Comparison of ENCODE assay signal across 16 cellular contexts in the genomic region with DNA sequence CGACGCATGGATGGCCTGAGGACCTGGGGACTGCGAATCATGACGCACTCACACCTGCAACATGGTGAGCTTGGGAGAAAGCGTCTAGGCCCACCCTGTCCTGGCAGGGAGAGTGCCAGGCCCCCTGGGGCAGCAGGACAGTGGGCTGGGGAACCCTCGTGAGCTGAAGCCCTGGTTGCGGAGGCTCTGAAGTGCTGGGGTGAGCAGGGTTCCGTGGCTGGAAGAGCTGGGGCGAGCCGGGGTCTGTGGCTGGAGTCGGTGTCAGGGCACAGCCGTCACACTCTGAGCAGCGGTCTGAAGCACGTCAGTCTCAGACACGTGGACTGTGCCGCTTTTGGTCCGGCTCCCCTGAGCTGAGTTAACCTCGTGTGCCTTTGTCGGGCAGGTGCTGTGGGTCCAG. TPM values are rescaled to one million over a fixed set of nuclear protein-coding genes. Genes with fewer than 3 reads are reported as not detected.
A peak's percentile ranks its signal among the peaks of the same experiment; 100 is the strongest.
DNase-seq lines count a peak whose midpoint lies in the region; ATAC-seq and TF ChIP-seq lines count a peak whose summit lies in the region.
"Had no signal": no experiment of that assay in that cellular context is flagged by ENCODE, and none has a peak within 500 bp of the region (broad histone marks: within the 10 kb centered on the region; RNA-seq: fewer than 3 reads in every experiment).

No MANE protein-coding gene starts in this region.

- POLR2A ChIA-PET in PC-3 (lab: Charles Lee; ENCODE audit: unreplicated experiment) = interaction anchor here (0.5 to 1.0 kb wide), 4 partner anchors 20 to 94 kb away, joined by 3 to 5 read pairs (median 4); no protein-coding TSS in a partner anchor

- TF ChIP-seq CTCF in PC-3 (conservative IDR thresholded peaks at IDR 0.05; ENCODE audit: low read depth, low read length) (no peak), brain microvascular endothelial cell (IDR thresholded peaks at IDR 0.05; ENCODE audit: low read depth, low read length, missing control alignments) (no peak), omental fat pad (IDR thresholded peaks at IDR 0.05) (no peak)

- H3K79me2 ChIP-seq in PC-3 (ENCODE audit: low read length) = peaks cover 66% of the 10 kb centered on the region

- H3K9me3 Mint-ChIP-seq in stimulated activated memory B cell treated with anti-CD40 and anti-IgM and Interleukin-4, amounts not matched to agents 10 μg/mL and 1 μg/mL and 100 μg/mL, for 72 hours = no peaks in the 10 kb centered on the region

- no TSS peak for BruUV-seq in PC-3 (replicated peaks; lab: Mats Ljungman, UMichigan)

- peaks cover 24% of the 10 kb centered on the region for H3K36me3 ChIP-seq in PC-3 (ENCODE audit: low read depth, low read length)
- H3K36me3 ChIP-seq in brain microvascular endothelial cell (replicated peaks) = peaks cover 10% of the 10 kb centered on the region

- no peak overlapping the region; the same call in 1 of the 2 replicates for H3K9ac ChIP-seq in PC-3 (ENCODE audit: low read length)
- H3K9ac ChIP-seq: parathyroid adenoma had no signal

- peaks cover 37% of the 10 kb centered on the region for H3K36me3 Mint-ChIP-seq in stimulated activated memory B cell treated with anti-CD40 and anti-IgM and Interleukin-4, amounts not matched to agents 10 μg/mL and 1 μg/mL and 100 μg/mL, for 72 hours

- no peaks in the 10 kb centered on the region for H3F3A ChIP-seq in PC-3 (ENCODE audit: low read length, unreplicated experiment)

- intact Hi-C loops in PC-3 (cut with micrococcal nuclease) = no loop called here
- intact Hi-C loops in right cardiac atrium (cut with DNase I) = loop anchor here in 2 of 4 donors (5.0 kb wide), 1 partner anchor 35 kb away; no protein-coding TSS in a partner anchor

- no peak overlapping the region for H3K4me3 ChIP-seq in PC-3 (ENCODE audit: low read length)
- H3K4me3 ChIP-seq in right cardiac atrium (ENCODE audit: low read length) = no peak overlapping the region
- no peak overlapping the region for H3K4me3 ChIP-seq in brain microvascular endothelial cell (ENCODE audit: low read depth, low read length)

- H3K4me1 ChIP-seq in PC-3 (ENCODE audit: insufficient read depth, low read length) (peaks cover 37% of the 10 kb centered on the region), right cardiac atrium (ENCODE audit: control insufficient read depth, insufficient read depth, low read length) (peaks cover 16% of the 10 kb centered on the region)
- H3K4me1 ChIP-seq: parathyroid adenoma had no signal

- H3K27ac Mint-ChIP-seq in stimulated activated memory B cell treated with anti-CD40 and anti-IgM and Interleukin-4, amounts not matched to agents 10 μg/mL and 1 μg/mL and 100 μg/mL, for 72 hours = peak overlapping the region; percentile 46

- H2AFZ ChIP-seq in PC-3 (ENCODE audit: low read length) = no peak overlapping the region
- H2AFZ ChIP-seq: parathyroid adenoma had no signal

- DNase-seq in PC-3 (no peak), caudate nucleus (lab: John Stamatoyannopoulos, UW) (no peak), right cardiac atrium (no peak), brain microvascular endothelial cell (no peak), NCI-H1694 treated with DMSO at 0.1 percent for 48 hours (lab: John Stamatoyannopoulos, UW) (no peak), NOMO-1 (lab: John Stamatoyannopoulos, UW; ENCODE audit: unreplicated experiment in 2 of 2) (no peak), omental fat pad (ENCODE audit: low spot score) (no peak)
- DNase-seq: activated CD4-positive, alpha-beta T cell treated with anti-CD3 and anti-CD28 coated beads, Interleukin-2, amount 50 U/mL, for 4 hours; KG1; NCI-H1417 treated with DMSO at 0.1 percent for 48 hours; NCI-H510A treated with DMSO at 0.1 percent for 48 hours; stimulated activated CD4-positive, alpha-beta T cell treated with anti-CD3 and anti-CD28 coated beads, Interleukin-1b, Interleukin-23, amount 100 ng/mL, for 48 hours; stimulated activated CD8-positive, alpha-beta memory T cell treated with anti-CD3 and anti-CD28 coated beads, Interleukin-4, amount 100 ng/mL, for 48 hours had no signal

- no peak overlapping the region for H3K4me2 ChIP-seq in PC-3 (ENCODE audit: low read length)

- H3K27me3 ChIP-seq in PC-3 (ENCODE audit: low read length) (no peaks in the 10 kb centered on the region), right cardiac atrium (ENCODE audit: control insufficient read depth, insufficient read depth) (no peaks in the 10 kb centered on the region), brain microvascular endothelial cell (replicated peaks) (no peaks in the 10 kb centered on the region)

- 79% methylated on average over 19 of the region's 19 CpGs for WGBS in right cardiac atrium

- H3K9me2 ChIP-seq in PC-3 (replicated peaks; ENCODE audit: low read length) = no peaks in the 10 kb centered on the region

- H3K27ac ChIP-seq in PC-3 (ENCODE audit: low read length) (peak overlapping the region; percentile 86), caudate nucleus (ENCODE audit: low read depth, low read length) (peak overlapping the region; percentile 20), right cardiac atrium (ENCODE audit: low read length) (peak overlapping the region; percentile 75), brain microvascular endothelial cell (no peak overlapping the region)
- H3K27ac ChIP-seq: C4-2B, parathyroid adenoma had no signal

- ATAC-seq in PC-3 (no peak), right cardiac atrium (peak; percentile 27 to 40), omental fat pad (ENCODE audit: low FRiP score) (no peak)
- ATAC-seq in stimulated activated memory B cell treated with anti-CD40 and anti-IgM and Interleukin-4, amounts not matched to agents 10 μg/mL and 1 μg/mL and 100 μg/mL, for 72 hours = no peak

- H3K4me1 Mint-ChIP-seq in stimulated activated memory B cell treated with anti-CD40 and anti-IgM and Interleukin-4, amounts not matched to agents 10 μg/mL and 1 μg/mL and 100 μg/mL, for 72 hours = peaks cover 38% of the 10 kb centered on the region

- no peaks in the 10 kb centered on the region for H4K20me1 ChIP-seq in PC-3 (ENCODE audit: low read length)

- no peak overlapping the region for H3K4me3 Mint-ChIP-seq in stimulated activated memory B cell treated with anti-CD40 and anti-IgM and Interleukin-4, amounts not matched to agents 10 μg/mL and 1 μg/mL and 100 μg/mL, for 72 hours

- H3K9me3 ChIP-seq in PC-3 (ENCODE audit: low read length) (no peaks in the 10 kb centered on the region), right cardiac atrium (ENCODE audit: control insufficient read depth, low read length) (no peaks in the 10 kb centered on the region)

- CTCF ChIA-PET in PC-3 (lab: Charles Lee) = interaction anchor here (1.0 to 1.1 kb wide), 4 partner anchors 22 to 43 kb away, joined by 4 to 15 read pairs (median 10); no protein-coding TSS in a partner anchor

- no peaks in the 10 kb centered on the region for H3K27me3 Mint-ChIP-seq in stimulated activated memory B cell treated with anti-CD40 and anti-IgM and Interleukin-4, amounts not matched to agents 10 μg/mL and 1 μg/mL and 100 μg/mL, for 72 hours

- in situ Hi-C loops in brain microvascular endothelial cell (cut with HindIII; ENCODE audit: low pct_ligation_motif_present, low sequenced_read_pairs) = no loop called here

RNA-seq across cellular contexts. Expression of gene SUN1, which starts 4.7 kb away (rescaled TPM):
- total RNA-seq in PC-3 (2014; rRNA removed) (92.5 and 100 TPM in 2 replicates), right cardiac atrium (100 to 1,000 TPM; 139 to 163 (median 147) TPM), omental fat pad (100 to 1,000 TPM; 124 to 245 (median 174) TPM)
- polyA plus RNA-seq in right cardiac atrium = 86.9 TPM

RNA-seq across cellular contexts. Expression of gene GET4, which starts 39.4 kb away (rescaled TPM):
- total RNA-seq in PC-3 (2014; rRNA removed) (96.7 and 115 TPM in 2 replicates), right cardiac atrium (10 to 100 TPM; 20.1 to 23.6 (median 22.2) TPM), omental fat pad (10 to 100 TPM; 18.7 to 28.5 (median 23.5) TPM)
- 22.2 TPM for polyA plus RNA-seq in right cardiac atrium

Comparison
In these comparisons a context has a peak if more than half of its experiments do, and no peak if none do; other contexts are left out.
1. ATAC-seq: peak in right cardiac atrium (2 of 2); none in PC-3 (single experiment), stimulated activated memory B cell treated with anti-CD40 and anti-IgM and Interleukin-4, amounts not matched to agents 10 μg/mL and 1 μg/mL and 100 μg/mL, for 72 hours (single experiment) and omental fat pad (single experiment).